Comparison of ENCODE assay signal across 8 cellular contexts in genomic region chr13:102395174-102395573, GRCh38. TPM values are rescaled to one million over a fixed set of nuclear protein-coding genes. Genes with fewer than 3 reads are reported as not detected.
DNase-seq lines count a peak whose midpoint lies in the region; ATAC-seq, FAIRE-seq and TF ChIP-seq lines count a peak whose summit lies in the region.

No MANE protein-coding gene starts in this region.

- 0 out of 2 replicates have a peak overlapping the region, but pooled peaks have one; percentile 50 for H2BK5ac ChIP-seq in H1 (ENCODE audit: low read depth, low read length)

- peak overlapping the region; percentile 91 for H3K27ac ChIP-seq in H1 (ENCODE audit: low read depth, low read length)

- CTCF ChIA-PET in H1 (lab: Charles Lee; ENCODE audit: partially characterized antibody): interaction anchor here (0.8 to 2.2 kb wide), 9 partner anchors 12 to 406 kb away, joined by 3 to 8 read pairs (median 5); no protein-coding TSS in a partner anchor

- no peak overlapping the region for H2BK15ac ChIP-seq in H1 (ENCODE audit: low read length)

- peak overlapping the region; percentile 77 for H3K4me2 ChIP-seq in H1 (ENCODE audit: insufficient read depth in 1 of 2, low read depth in 2 of 2, low read length in 2 of 2)

- H2AFZ ChIP-seq in H1 (ENCODE audit: low read length): 0 out of 2 replicates have a peak overlapping the region, but pooled peaks have one; percentile 48
- H2AFZ ChIP-seq in neuron (ENCODE audit: low read depth, low read length): peak overlapping the region; percentile 96

- 78% methylated on average over 10 of the region's 10 CpGs; no CpG with 5 or more reads in 1 of the 2 experiments for WGBS in H1 (ENCODE audit: extremely low coverage in 1 of 2, insufficient coverage in 1 of 2, insufficient read length in 1 of 2, insufficient replicate concordance in 2 of 2, low coverage in 1 of 2, low lambda C conversion rate in 2 of 2, missing lambda C conversion rate in 1 of 2), 2 experiments

- H3K27me3 ChIP-seq in BE2C (no peaks in the 10 kb centered on the region), H1 (replicated peaks in 1 of 4; ENCODE audit: control insufficient read depth in 3 of 4, extremely low read depth in 1 of 4, insufficient read depth in 3 of 4, low read length in 3 of 4) (peaks cover 2 to 14% (median 8%) of the 10 kb centered on the region in 4 experiments), neuron (ENCODE audit: insufficient read depth, low read length) (no peaks in the 10 kb centered on the region)

- ATAC-seq in GM21360 (IDR thresholded peaks at IDR 0.05; ENCODE audit: unreplicated experiment): no peak

- no peaks in the 10 kb centered on the region for H3K79me1 ChIP-seq in H1 (ENCODE audit: low read depth, low read length)

- H3K9ac ChIP-seq in H1 (replicated peaks in 1 of 4; ENCODE audit: extremely low read depth in 1 of 4, low read depth in 3 of 4, low read length in 3 of 4): peak overlapping the region; percentile 90 to 94 (median 93); a peak in 6 of 7 replicates

- H3K14ac ChIP-seq in H1 (ENCODE audit: insufficient read length): no peak overlapping the region

- H2BK20ac ChIP-seq in H1 (ENCODE audit: low read length): no peak overlapping the region

- no peak overlapping the region for H2BK120ac ChIP-seq in H1 (replicated peaks; ENCODE audit: low read depth, low read length)

- peak overlapping the region; percentile 83 for H3K4me3 ChIP-seq in BE2C (ENCODE audit: low read depth, low read length)
- H3K4me3 ChIP-seq in H1 (ENCODE audit: extremely low read depth in 1 of 4, insufficient read depth in 2 of 4, low read depth in 3 of 4, low read length in 4 of 4): peak overlapping the region; percentile 75 to 93 (median 84)
- peak overlapping the region; percentile 78 for H3K4me3 ChIP-seq in neuron (ENCODE audit: low read length)

- no peak for FAIRE-seq in H1 (lab: Jason Lieb, UNC)

- H3K18ac ChIP-seq in H1 (ENCODE audit: extremely low read depth, low read length): no peak overlapping the region

- H4K5ac ChIP-seq in H1 (ENCODE audit: insufficient read length, low read depth, low read length): no peak overlapping the region

- DNase-seq in BE2C (no peak), NCI-H748 (lab: John Stamatoyannopoulos, UW; ENCODE audit: unreplicated experiment) (peak; percentile 41), H1 (ENCODE audit: low read depth in 1 of 2, low spot score in 2 of 2) (no peak), SIG-M5 (lab: John Stamatoyannopoulos, UW) (no peak), COLO668 (lab: John Stamatoyannopoulos, UW; ENCODE audit: unreplicated experiment) (no peak)
- no peak for DNase-seq in NK-92 treated with Interleukin-12 subunit alpha and Interleukin-12 subunit beta, amount 100 ng/mL, for 24 hours (lab: John Stamatoyannopoulos, UW)

- TF ChIP-seq EP300 in H1 (IDR thresholded peaks at IDR 0.05; ENCODE audit: borderline replicate concordance in 1 of 2, low read depth in 2 of 2, low read length in 2 of 2): no peak

- POLR2A ChIA-PET in H1 (lab: Charles Lee; ENCODE audit: partially characterized antibody): interaction anchor here (0.6 to 1.0 kb wide), 4 partner anchors 55 to 259 kb away, joined by 3 to 6 read pairs (median 3); partner anchors contain the start of gene TPP2

- no peak overlapping the region for H3K23ac ChIP-seq in H1 (ENCODE audit: insufficient read length)

- no peak overlapping the region for H3K4ac ChIP-seq in H1 (replicated peaks; ENCODE audit: insufficient read length, low read depth, low read length)

- peaks cover 7% of the 10 kb centered on the region; the same call in 1 of the 2 replicates for H3K23me2 ChIP-seq in H1 (ENCODE audit: low read depth, low read length)

- H2AK5ac ChIP-seq in H1 (ENCODE audit: low read depth, low read length): no peak overlapping the region

- H3K79me2 ChIP-seq in H1 (ENCODE audit: control insufficient read depth in 1 of 2, insufficient read depth in 2 of 2, low read length in 2 of 2): no peaks in the 10 kb centered on the region

- no peak overlapping the region for H2BK12ac ChIP-seq in H1 (ENCODE audit: low read depth, low read length)

- no peak overlapping the region for H4K91ac ChIP-seq in H1 (replicated peaks; ENCODE audit: insufficient read length, low read length)

- peaks cover 7% of the 10 kb centered on the region for H3K4me1 ChIP-seq in BE2C
- H3K4me1 ChIP-seq in H1 (replicated peaks in 1 of 4; ENCODE audit: control insufficient read depth in 3 of 4, insufficient read depth in 4 of 4, low read length in 3 of 4): peaks cover 0 to 3% (median 2%) of the 10 kb centered on the region in 4 experiments; a peak in 5 of 7 replicates
- H3K4me1 ChIP-seq in neuron (ENCODE audit: insufficient read depth, low read length): peaks cover 16% of the 10 kb centered on the region

- no peaks in the 10 kb centered on the region for H4K20me1 ChIP-seq in H1 (replicated peaks in 1 of 2; ENCODE audit: control insufficient read depth in 1 of 2, insufficient read depth in 2 of 2, low read length in 2 of 2)

- H3K9me3 ChIP-seq in BE2C: no peaks in the 10 kb centered on the region
- no peaks in the 10 kb centered on the region for H3K9me3 ChIP-seq in H1 (ENCODE audit: insufficient read depth in 2 of 2, low read depth in 1 of 2, low read length in 1 of 2)
- H3K9me3 ChIP-seq in neuron (ENCODE audit: low read length): no peaks in the 10 kb centered on the region

- no peak overlapping the region for H3K56ac ChIP-seq in H1 (replicated peaks; ENCODE audit: insufficient read length, low read depth, low read length)

- no peak for TF ChIP-seq RAD21 in H1 (IDR thresholded peaks at IDR 0.05 in 1 of 2, conservative IDR thresholded peaks at IDR 0.05 in 1 of 2; ENCODE audit: low read depth in 2 of 2, low read length in 2 of 2)

- no peaks in the 10 kb centered on the region for H3K36me3 ChIP-seq in BE2C
- no peaks in the 10 kb centered on the region for H3K36me3 ChIP-seq in H1 (ENCODE audit: control insufficient read depth in 2 of 4, insufficient read depth in 4 of 4, low read length in 3 of 4)
- no peaks in the 10 kb centered on the region for H3K36me3 ChIP-seq in neuron (ENCODE audit: insufficient read depth, low read length)

- no peak for TF ChIP-seq POLR2A in H1 (IDR thresholded peaks at IDR 0.05; ENCODE audit: control extremely low read depth in 1 of 2, low read depth in 2 of 2, low read length in 2 of 2)

- H4K8ac ChIP-seq in H1 (ENCODE audit: extremely low read depth, insufficient read depth, low read length): no peak overlapping the region

- TF ChIP-seq CTCF in BE2C (IDR thresholded peaks at IDR 0.05; ENCODE audit: low read depth, low read length): no peak
- TF ChIP-seq CTCF in H1 (IDR thresholded peaks at IDR 0.05; ENCODE audit: control extremely low read depth in 1 of 3, insufficient read depth in 1 of 3, low read depth in 1 of 3, low read length in 3 of 3): no peak

TF ChIP-seq in H1, 55 proteins besides CTCF, POLR2A, EP300 and RAD21:
- TF ChIP-seq CTBP2 (IDR thresholded peaks at IDR 0.05; ENCODE audit: borderline replicate concordance, insufficient read depth, insufficient read length, low read length) (no peak), TEAD4 (IDR thresholded peaks at IDR 0.05; ENCODE audit: low read depth, low read length) (no peak), SUZ12 (IDR thresholded peaks at IDR 0.05; ENCODE audit: low read length) (no peak), SIRT6 (IDR thresholded peaks at IDR 0.05; ENCODE audit: low read length) (no peak)
TF ChIP-seq in H1: peak in this region for 0.

RNA-seq across cellular contexts. Expression of gene FGF14, which starts 6.7 kb away (rescaled TPM):
- polyA plus RNA-seq in BE2C (2012; ENCODE audit: insufficient read depth, insufficient read length, low read depth): 9.2 TPM
- total RNA-seq in H1 (2021; fragmentation: NEBNext Ultra II Directional; extraction: Animal tissue kit (Norgen Biotek cat#: 25700)): 0.33 and 0.58 TPM in 2 replicates
- 0.02 and 0.05 TPM in 2 replicates for polyA plus RNA-seq in H1 (2011; rRNA removed)
- polyA plus RNA-seq in H1 (2011; cell fraction: cytosol; rRNA removed): 0.13 TPM
- polyA plus RNA-seq in H1 (2011; cell fraction: nucleus; rRNA removed): not detected
- 0.03 to 0.28 TPM (median 0.08 TPM) in 4 replicates for polyA plus RNA-seq in H1 (2012, experiment 1 of 2)
- not detected for polyA plus RNA-seq in H1 (2012, experiment 2 of 2)
- 0.10 TPM for polyA plus RNA-seq in H1 (2013, experiment 1 of 2)
- 0.11 TPM for polyA plus RNA-seq in H1 (2013, experiment 2 of 2)
- polyA minus RNA-seq in H1 (2011; rRNA and poly(A)+ RNA removed): 0.12 and 0.47 TPM in 2 replicates
- polyA minus RNA-seq in H1 (2011; cell fraction: cytosol; rRNA and poly(A)+ RNA removed): 1.5 TPM
- 1.5 TPM for polyA minus RNA-seq in H1 (2011; cell fraction: nucleus; rRNA and poly(A)+ RNA removed)
